ENCODE assay signal across 9 cellular contexts in the genomic region with DNA sequence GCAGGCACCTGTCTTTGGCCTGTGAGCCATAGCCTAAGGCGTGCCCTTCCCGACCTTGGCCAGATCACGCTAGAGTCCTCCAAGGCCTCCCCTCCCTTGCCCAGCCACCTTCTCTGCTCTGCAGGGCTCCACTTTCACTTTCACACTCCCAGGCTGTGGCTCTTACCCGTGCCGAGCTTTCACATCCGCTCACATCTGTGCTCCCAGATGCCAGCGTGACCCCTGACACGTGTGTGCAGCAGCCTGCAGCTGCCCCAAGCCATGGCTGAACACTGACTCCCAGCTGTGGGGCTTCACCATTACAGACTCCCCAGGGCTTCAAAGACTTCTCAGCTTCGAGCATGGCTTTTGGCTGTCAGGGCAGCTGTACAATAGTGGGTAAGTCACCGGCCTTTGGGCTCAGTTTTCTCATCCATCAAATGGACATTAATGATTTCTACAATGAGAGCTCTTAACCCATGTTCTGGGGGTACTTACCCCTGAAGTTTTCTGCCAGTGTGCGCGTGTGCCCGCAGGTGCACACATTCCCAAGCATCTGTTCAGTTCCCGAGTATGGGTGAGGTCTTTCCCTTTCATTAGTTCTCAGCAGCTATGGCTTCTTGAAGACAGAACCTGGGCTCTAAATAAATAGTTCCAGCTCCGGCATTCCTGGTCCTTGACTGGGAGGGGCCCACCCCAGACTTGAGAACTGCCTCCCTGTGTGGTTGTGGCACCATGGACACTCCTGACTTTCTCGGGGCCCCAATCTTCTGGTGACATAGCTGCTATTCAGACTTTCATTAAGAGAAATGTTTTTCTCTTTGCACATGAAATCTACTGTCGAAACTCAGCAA.
DNase-seq lines count a peak whose midpoint lies in the region; ATAC-seq lines count a peak whose summit lies in the region.
"Had no signal": no experiment of that assay in that cellular context is flagged by ENCODE, and none has a peak within 500 bp of the region (broad histone marks: within the 10 kb centered on the region; RNA-seq: fewer than 3 reads in every experiment).

No MANE protein-coding gene starts in this region.

- peaks cover 71 to 96% (median 81%) of the 10 kb centered on the region in 3 donors for H3K4me1 Mint-ChIP-seq in T-cell

- DNase-seq in DMS79 treated with DMSO at 0.1 percent for 48 hours (lab: John Stamatoyannopoulos, UW) (peak; percentile 32), DMS79 (lab: John Stamatoyannopoulos, UW) (no peak), T-cell (peak; percentile 55 to 85 (median 74)), anterior cingulate cortex (lab: John Stamatoyannopoulos, UW) (peak in 44 of 58 donors; percentile 21 to 86 (median 60)), kidney tubule cell (ENCODE audit: low spot score) (peak; percentile 83), GF-D8 (lab: John Stamatoyannopoulos, UW) (no peak)
- peak; percentile 51 to 80 for DNase-seq in stimulated activated CD4-positive, alpha-beta T cell treated with anti-CD3 and anti-CD28 coated beads, Interleukin-4, amount 100 ng/mL, for 4 hours

- CTCF ChIA-PET in T-cell (lab: Charles Lee) = interaction anchor here (0.5 to 2.1 kb wide), 19 partner anchors 9 to 460 kb away, joined by 3 to 17 read pairs (median 6); a partner anchor contains a TSS

- no peaks in the 10 kb centered on the region for H3K9me3 Mint-ChIP-seq in T-cell

- ATAC-seq in HG03039 (IDR thresholded peaks at IDR 0.05; ENCODE audit: unreplicated experiment) (peak; percentile 79), T-cell (replicated peaks in 1 of 4) (peak; percentile 74 to 86 (median 77))
- ATAC-seq: A549 had no signal

- POLR2A ChIA-PET in T-cell (lab: Charles Lee) = interaction anchor here (0.5 to 1.0 kb wide), 4 partner anchors 128 to 345 kb away, joined by 3 to 4 read pairs (median 4); no protein-coding TSS in a partner anchor

- H3K27me3 Mint-ChIP-seq in T-cell = no peaks in the 10 kb centered on the region

- peaks cover 9% of the 10 kb centered on the region for H3K36me3 Mint-ChIP-seq in T-cell

- peak overlapping the region; percentile 65 to 81 (median 79) for H3K4me3 Mint-ChIP-seq in T-cell

- peak overlapping the region; percentile 98 to 99 for H3K27ac Mint-ChIP-seq in T-cell

Comparison
In these comparisons a context has a peak if more than half of its experiments do, and no peak if none do; other contexts are left out.
1. DNase-seq: peak in DMS79 treated with DMSO at 0.1 percent for 48 hours (single experiment), T-cell (34 of 34), anterior cingulate cortex (44 of 58), kidney tubule cell (single experiment) and stimulated activated CD4-positive, alpha-beta T cell treated with anti-CD3 and anti-CD28 coated beads, Interleukin-4, amount 100 ng/mL, for 4 hours (2 of 2); none in DMS79 (single experiment) and GF-D8 (single experiment).